ENCODE assay signal across 15 cellular contexts in genomic region chr4:150943126-150943525, GRCh38.
"Had no signal": no experiment of that assay in that cellular context is flagged by ENCODE, and none has a peak within 500 bp of the region (broad histone marks: within the 10 kb centered on the region; RNA-seq: fewer than 3 reads in every experiment).

No MANE protein-coding gene starts in this region.

- H3K9ac ChIP-seq: neural progenitor cell, parathyroid adenoma had no signal

- H3K4me1 ChIP-seq: left lung, parathyroid adenoma, right atrium auricular region, sigmoid colon, transverse colon, upper lobe of right lung, uterus had no signal

- H3K9me3 ChIP-seq: left lung, right atrium auricular region, sigmoid colon, transverse colon, upper lobe of right lung, uterus had no signal

- H3K4me2 ChIP-seq: neural progenitor cell had no signal

- H3K27ac ChIP-seq: coronary artery, left lung, parathyroid adenoma, right atrium auricular region, sigmoid colon, transverse colon, upper lobe of right lung, uterus had no signal

- H2AFZ ChIP-seq: neural progenitor cell, parathyroid adenoma had no signal

- DNase-seq: effector memory CD4-positive, alpha-beta T cell; head of caudate nucleus; left cardiac atrium; left lung; mesenchymal stem cell; midbrain; naive thymus-derived CD4-positive, alpha-beta T cell; sigmoid colon; transverse colon; upper lobe of right lung; uterus had no signal

- H3K36me3 ChIP-seq: left lung, neural progenitor cell, right atrium auricular region, sigmoid colon, transverse colon, upper lobe of right lung, uterus had no signal

- H3K27me3 ChIP-seq: left lung, neural progenitor cell, right atrium auricular region, sigmoid colon, transverse colon, upper lobe of right lung, uterus had no signal

- H3K79me2 ChIP-seq: parathyroid adenoma had no signal

- H3K4me3 ChIP-seq: coronary artery, left lung, neural progenitor cell, right atrium auricular region, sigmoid colon, transverse colon, upper lobe of right lung, uterus had no signal
